ENCODE assay signal across 14 cellular contexts in genomic region chr2:132489150-132489549, GRCh38.
A peak's percentile ranks its signal among the peaks of the same experiment; 100 is the strongest.
DNase-seq lines count a peak whose midpoint lies in the region; ATAC-seq and TF ChIP-seq lines count a peak whose summit lies in the region.
"Had no signal": no experiment of that assay in that cellular context is flagged by ENCODE, and none has a peak within 500 bp of the region (broad histone marks: within the 10 kb centered on the region; RNA-seq: fewer than 3 reads in every experiment).

No MANE protein-coding gene starts in this region.

- H3K36me3 ChIP-seq in GM23338 (ENCODE audit: insufficient read depth), result no peaks in the 10 kb centered on the region

- H3K27ac Mint-ChIP-seq in GM23338, result no peak overlapping the region
- H3K27ac Mint-ChIP-seq in progenitor cell of endocrine pancreas, result no peak overlapping the region
- H3K27ac Mint-ChIP-seq: activated naive CD8-positive, alpha-beta T cell; naive B cell; T-cell had no signal

- no peak overlapping the region for H2AFZ ChIP-seq in GM23338

- intact Hi-C loops in left cardiac atrium (cut with DNase I), result no loop called here

- DNase-seq in GM23338 (ENCODE audit: low spot score) (peak; percentile 73), RPMI7951 (ENCODE audit: low read depth) (peak; percentile 38), left cardiac atrium (peak; percentile 26), progenitor cell of endocrine pancreas (ENCODE audit: low spot score, unreplicated experiment) (peak; percentile 82), DMS53 treated with DMSO at 0.1 percent for 48 hours (lab: John Stamatoyannopoulos, UW; ENCODE audit: unreplicated experiment) (no peak), HK-2 (ENCODE audit: unreplicated experiment) (no peak)
- no peak for DNase-seq in stimulated activated CD4-positive, alpha-beta T cell treated with anti-CD3 and anti-CD28 coated beads, Interleukin-4, amount 100 ng/mL, for 4 hours
- DNase-seq: activated CD8-positive, alpha-beta memory T cell treated with anti-CD3 and anti-CD28 coated beads for 24 hours; dorsolateral prefrontal cortex; hippocampal formation; naive B cell; NCI-H1694; T-cell had no signal

- H3K4me1 Mint-ChIP-seq in GM23338 (no peaks in the 10 kb centered on the region), progenitor cell of endocrine pancreas (ENCODE audit: low read depth) (no peaks in the 10 kb centered on the region)
- H3K4me1 Mint-ChIP-seq: naive B cell, T-cell had no signal

- H3K4me3 Mint-ChIP-seq in GM23338 (no peak overlapping the region), progenitor cell of endocrine pancreas (ENCODE audit: low read depth) (no peak overlapping the region)
- H3K4me3 Mint-ChIP-seq: activated naive CD8-positive, alpha-beta T cell; naive B cell; T-cell had no signal

- no peaks in the 10 kb centered on the region for H3K27me3 ChIP-seq in GM23338 (ENCODE audit: insufficient read depth)

- H3K79me2 ChIP-seq in GM23338 (replicated peaks; ENCODE audit: insufficient read depth), result no peaks in the 10 kb centered on the region

- no peak for TF ChIP-seq CTCF in GM23338 (conservative IDR thresholded peaks at IDR 0.05; ENCODE audit: low read depth in 2 of 2)
- TF ChIP-seq CTCF in progenitor cell of endocrine pancreas (IDR thresholded peaks at IDR 0.05; ENCODE audit: unreplicated experiment), result no peak

- H3K4me1 ChIP-seq in GM23338 (ENCODE audit: insufficient read depth), result no peaks in the 10 kb centered on the region

- H3K9me3 Mint-ChIP-seq in GM23338 (peaks cover 3% of the 10 kb centered on the region; the same call in 1 of the 3 replicates), progenitor cell of endocrine pancreas (ENCODE audit: low read depth) (no peaks in the 10 kb centered on the region)

- no peaks in the 10 kb centered on the region for H3K36me3 Mint-ChIP-seq in GM23338 (ENCODE audit: low read depth)
- no peaks in the 10 kb centered on the region for H3K36me3 Mint-ChIP-seq in progenitor cell of endocrine pancreas (ENCODE audit: insufficient read depth)
- H3K36me3 Mint-ChIP-seq: activated naive CD8-positive, alpha-beta T cell; T-cell had no signal

- no peak overlapping the region for H3K4me3 ChIP-seq in GM23338
- H3K4me3 ChIP-seq: dorsolateral prefrontal cortex had no signal

- no peaks in the 10 kb centered on the region; the same call in 1 of the 2 replicates for H4K20me1 ChIP-seq in GM23338 (replicated peaks; ENCODE audit: insufficient read depth)

- peak; percentile 100 for ATAC-seq in GM23338
- ATAC-seq in left cardiac atrium, result peak; percentile 27 to 59
- ATAC-seq: T-cell had no signal

- H3K27me3 Mint-ChIP-seq in GM23338 (ENCODE audit: insufficient read depth, low read depth, poor library complexity) (peaks cover 6% of the 10 kb centered on the region), progenitor cell of endocrine pancreas (peaks cover 3% of the 10 kb centered on the region)

- no peak overlapping the region for H3K4me2 ChIP-seq in GM23338

- H3F3A ChIP-seq in GM23338 (replicated peaks; ENCODE audit: low read depth), result no peaks in the 10 kb centered on the region

- peaks cover 3% of the 10 kb centered on the region; the same call in 1 of the 2 replicates for H3K9me2 ChIP-seq in GM23338 (ENCODE audit: insufficient read depth)

- no peak overlapping the region for H3K27ac ChIP-seq in GM23338 (ENCODE audit: low read depth)
- H3K27ac ChIP-seq: dorsolateral prefrontal cortex had no signal

TF ChIP-seq in GM23338, 12 proteins besides CTCF, POLR2A, EP300 and RAD21:
- TF ChIP-seq REST (IDR thresholded peaks at IDR 0.05; ENCODE audit: unreplicated experiment), result peak; percentile 95
- TF ChIP-seq ZNF462 (CRISPR knock-in tag; IDR thresholded peaks at IDR 0.05), result no peak

Comparison
In these comparisons a context has a peak if more than half of its experiments do, and no peak if none do; other contexts are left out.
1. DNase-seq: peak in GM23338 (single experiment), RPMI7951 (single experiment), left cardiac atrium (single experiment) and progenitor cell of endocrine pancreas (single experiment); none in DMS53 treated with DMSO at 0.1 percent for 48 hours (single experiment), stimulated activated CD4-positive, alpha-beta T cell treated with anti-CD3 and anti-CD28 coated beads, Interleukin-4, amount 100 ng/mL, for 4 hours (0 of 2) and HK-2 (single experiment).